8 cellular contexts compared by ENCODE assay signal in the genomic region with DNA sequence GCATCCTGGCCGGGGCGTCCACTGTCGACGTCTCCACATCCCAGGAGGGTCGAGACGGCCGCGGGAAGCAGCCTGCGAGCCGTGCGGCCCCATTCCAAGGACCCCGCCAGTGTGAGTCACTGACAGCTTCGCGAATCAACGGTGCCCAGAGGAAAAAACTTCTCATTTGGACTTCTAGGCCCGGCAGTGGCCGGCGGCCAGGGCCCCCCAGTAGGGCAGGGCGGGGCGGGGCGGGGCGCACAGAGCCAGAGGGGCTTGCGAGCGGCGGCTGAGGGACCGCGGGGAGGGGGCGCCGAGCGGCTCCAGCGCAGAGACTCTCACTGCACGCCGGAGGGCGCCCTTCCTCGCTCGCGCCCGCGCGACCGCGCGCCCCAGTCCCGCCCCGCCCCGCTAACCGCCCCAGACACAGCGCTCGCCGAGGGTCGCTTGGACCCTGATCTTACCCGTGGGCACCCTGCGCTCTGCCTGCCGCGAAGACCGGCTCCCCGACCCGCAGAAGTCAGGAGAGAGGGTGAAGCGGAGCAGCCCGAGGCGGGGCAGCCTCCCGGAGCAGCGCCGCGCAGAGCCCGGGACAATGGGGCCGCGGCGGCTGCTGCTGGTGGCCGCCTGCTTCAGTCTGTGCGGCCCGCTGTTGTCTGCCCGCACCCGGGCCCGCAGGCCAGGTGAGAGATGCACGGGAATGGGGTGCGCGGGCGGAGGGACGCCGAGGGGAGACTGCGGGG. TPM values are rescaled to one million over a fixed set of nuclear protein-coding genes. Genes with fewer than 3 reads are reported as not detected.
DNase-seq lines count a peak whose midpoint lies in the region; ATAC-seq and TF ChIP-seq lines count a peak whose summit lies in the region.

Gene F2R (plus strand): TSS at position 393 of the 722 bp plus-strand sequence. CDS start 182 bp downstream, at position 575.

- H3K36me3 ChIP-seq in BJ (ENCODE audit: control insufficient read depth, insufficient read depth, low read length): no peaks in the 10 kb centered on the region
- no peaks in the 10 kb centered on the region for H3K36me3 ChIP-seq in SU-DHL-6 (ENCODE audit: low read length)
- no peaks in the 10 kb centered on the region for H3K36me3 ChIP-seq in adrenal gland (replicated peaks in 1 of 2)
- no peaks in the 10 kb centered on the region for H3K36me3 ChIP-seq in rectal smooth muscle tissue (ENCODE audit: control insufficient read depth, insufficient read depth, low read length)

- H3K4me3 ChIP-seq in BJ (ENCODE audit: low read depth, low read length) (peak within 1 kb of the TSS; percentile 93), SU-DHL-6 (ENCODE audit: insufficient read depth, low read length, poor library complexity, severe bottlenecking) (peak within 1 kb of the TSS; percentile 50), adrenal gland (peak within 1 kb of the TSS; percentile 48 to 93 (median 77)), rectal smooth muscle tissue (ENCODE audit: low read length) (peak within 1 kb of the TSS; percentile 76)

- no peaks in the 10 kb centered on the region for H4K20me1 ChIP-seq in SU-DHL-6 (ENCODE audit: low read depth, low read length)

- TF ChIP-seq POLR2A in adrenal gland (IDR thresholded peaks at IDR 0.05): no peak

- no peaks in the 10 kb centered on the region for H3F3A ChIP-seq in SU-DHL-6 (ENCODE audit: insufficient read depth)

- DNase-seq in BJ (ENCODE audit: low read depth) (no peak), adrenal gland (peak in 6 of 7 donors; percentile 32 to 61 (median 46)), left ventricle myocardium superior (peak; percentile 84), SHP77 treated with DMSO at 0.1 percent for 48 hours (lab: John Stamatoyannopoulos, UW) (no peak)

- H3K27ac ChIP-seq in SU-DHL-6 (ENCODE audit: low read depth, low read length) (no peak within 1 kb of the TSS), adrenal gland (peak within 1 kb of the TSS in 4 of 5 donors; percentile 32 to 86 (median 48)), rectal smooth muscle tissue (ENCODE audit: low read depth, low read length) (no peak within 1 kb of the TSS)

- H3K9me3 ChIP-seq in SU-DHL-6 (ENCODE audit: insufficient read depth, low read length) (no peaks in the 10 kb centered on the region), adrenal gland (replicated peaks in 1 of 3) (no peaks in the 10 kb centered on the region)

- ATAC-seq in GM19351 (IDR thresholded peaks at IDR 0.05; ENCODE audit: unreplicated experiment) (peak; percentile 55), HG03520 (IDR thresholded peaks at IDR 0.05; ENCODE audit: unreplicated experiment) (peak; percentile 57), left ventricle myocardium superior (peak; percentile 90)

- TF ChIP-seq CTCF in BJ (IDR thresholded peaks at IDR 0.05; ENCODE audit: insufficient read depth, low read depth, low read length): no peak; the same call in 1 of the 2 replicates
- TF ChIP-seq CTCF in SU-DHL-6 (IDR thresholded peaks at IDR 0.05; ENCODE audit: insufficient read depth, low read length, poor library complexity, severe bottlenecking): peak; percentile 44
- peak in 3 of 6 experiments; percentile 32 to 53 (median 47) for TF ChIP-seq CTCF in adrenal gland (IDR thresholded peaks at IDR 0.05)

- CTCF ChIA-PET in BJ (lab: Yijun Ruan, JAX): interaction anchor here (0.7 to 2.2 kb wide), 9 partner anchors 11 to 117 kb away, joined by 3 to 13 read pairs (median 3); no protein-coding TSS in a partner anchor

- H3K27me3 ChIP-seq in BJ (ENCODE audit: control insufficient read depth, insufficient read depth, low read length): peaks cover 9% of the 10 kb centered on the region; the same call in 1 of the 2 replicates
- H3K27me3 ChIP-seq in SU-DHL-6 (ENCODE audit: low read length): no peaks in the 10 kb centered on the region
- H3K27me3 ChIP-seq in adrenal gland: no peaks in the 10 kb centered on the region
- H3K27me3 ChIP-seq in rectal smooth muscle tissue (ENCODE audit: control insufficient read depth, insufficient read depth, low read length): peaks cover 5% of the 10 kb centered on the region

- H3K4me1 ChIP-seq in adrenal gland (replicated peaks in 1 of 2) (peaks cover 6 to 18% of the 10 kb centered on the region in 2 donors), rectal smooth muscle tissue (ENCODE audit: control insufficient read depth, insufficient read depth, low read length) (no peaks in the 10 kb centered on the region)

- POLR2A ChIA-PET in BJ (lab: Charles Lee): no interaction called here

- peak within 1 kb of the TSS; percentile 38 for H2AFZ ChIP-seq in SU-DHL-6 (ENCODE audit: low read depth, low read length, severe bottlenecking)

- H3K9ac ChIP-seq in SU-DHL-6 (ENCODE audit: low read length) (peak within 1 kb of the TSS; percentile 33), rectal smooth muscle tissue (ENCODE audit: low read length) (no peak within 1 kb of the TSS)

- H3K79me2 ChIP-seq in SU-DHL-6 (ENCODE audit: insufficient read depth, low read length): no peaks in the 10 kb centered on the region

- WGBS in adrenal gland, 4 donors: 0 to 1% (median 0%) methylated on average over 22 to 82 of the region's 82 CpGs

- no peaks in the 10 kb centered on the region for H3K9me2 ChIP-seq in SU-DHL-6 (replicated peaks; ENCODE audit: insufficient read depth, low read length)

- intact Hi-C loops in adrenal gland (cut with DNase I): no loop called here
- intact Hi-C loops in left ventricle myocardium superior (cut with micrococcal nuclease): no loop called here

- peak within 1 kb of the TSS; percentile 53 for H3K4me2 ChIP-seq in SU-DHL-6 (ENCODE audit: low read depth, low read length, poor library complexity, severe bottlenecking)

RNA-seq across cellular contexts. Expression of gene F2R, which starts in this region (rescaled TPM):
- polyA plus RNA-seq in BJ (2011; rRNA removed) (50.4 and 53.9 TPM in 2 replicates), adrenal gland (10 to 100 TPM in 1 of 3 donors, 1 to 10 TPM in 2; 6.0 to 21.1 (median 6.7) TPM)
- polyA minus RNA-seq in BJ (2011; rRNA and poly(A)+ RNA removed): 22.9 and 31.9 TPM in 2 replicates
- total RNA-seq in adrenal gland (10 to 100 TPM; 12.7 to 60.5 (median 42.9) TPM), left ventricle myocardium superior (7.2 TPM)

Comparison
In these comparisons a context has a peak if more than half of its experiments do, and no peak if none do; other contexts are left out.
1. DNase-seq: peak in adrenal gland (6 of 7) and left ventricle myocardium superior (single experiment); none in BJ (single experiment) and SHP77 treated with DMSO at 0.1 percent for 48 hours (single experiment).
2. H3K27ac ChIP-seq: peak in adrenal gland (4 of 5); none in SU-DHL-6 (single experiment) and rectal smooth muscle tissue (single experiment).
3. Peak in every context shown above with its lines, with median percentiles within 50 percentile points of each other: H3K4me3 ChIP-seq and ATAC-seq.